In genomic region chr2:149365826-149366583, GRCh38 we compare ENCODE assay signal across 11 cellular contexts. TPM values are rescaled to one million over a fixed set of nuclear protein-coding genes. Genes with fewer than 3 reads are reported as not detected.
DNase-seq lines count a peak whose midpoint lies in the region; TF ChIP-seq lines count a peak whose summit lies in the region.
"Had no signal": no experiment of that assay in that cellular context is flagged by ENCODE, and none has a peak within 500 bp of the region (broad histone marks: within the 10 kb centered on the region; RNA-seq: fewer than 3 reads in every experiment).

No MANE protein-coding gene starts in this region.

- no peaks in the 10 kb centered on the region for H3K36me3 ChIP-seq in spleen
- H3K36me3 ChIP-seq: gastroesophageal sphincter, uterus had no signal

- H3K4me3 Mint-ChIP-seq in activated naive CD4-positive, alpha-beta T cell treated with anti-CD3 and anti-CD28 coated beads for 36 hours, result no peak overlapping the region

- H3K27me3 Mint-ChIP-seq in activated naive CD4-positive, alpha-beta T cell treated with anti-CD3 and anti-CD28 coated beads for 36 hours (ENCODE audit: low read depth), result peaks cover 11% of the 10 kb centered on the region

- H3K27ac Mint-ChIP-seq in activated naive CD4-positive, alpha-beta T cell treated with anti-CD3 and anti-CD28 coated beads for 36 hours, result no peak overlapping the region

- CTCF ChIA-PET in activated naive CD4-positive, alpha-beta T cell treated with anti-CD3 and anti-CD28 coated beads for 36 hours (lab: Charles Lee), result interaction anchor here (0.6 kb wide), 1 partner anchor 30 kb away, joined by 4 read pairs; no protein-coding TSS in a partner anchor

- no peak overlapping the region for H3K4me3 ChIP-seq in LNCaP clone FGC (ENCODE audit: low read depth, low read length)
- no peak overlapping the region for H3K4me3 ChIP-seq in spleen
- H3K4me3 ChIP-seq: gastroesophageal sphincter, uterus had no signal

- no peak for TF ChIP-seq POLR2A in spleen (IDR thresholded peaks at IDR 0.05)

- TF ChIP-seq CTCF in LNCaP clone FGC (IDR thresholded peaks at IDR 0.05; ENCODE audit: control insufficient read depth, extremely low read depth, insufficient read depth) (no peak), spleen (IDR thresholded peaks at IDR 0.05 in 8 of 11, conservative IDR thresholded peaks at IDR 0.05 in 3 of 11) (no peak)

- H3K4me1 Mint-ChIP-seq in activated naive CD4-positive, alpha-beta T cell treated with anti-CD3 and anti-CD28 coated beads for 36 hours (ENCODE audit: low read depth), result no peaks in the 10 kb centered on the region

- no peak overlapping the region for H3K27ac ChIP-seq in spleen
- H3K27ac ChIP-seq: gastroesophageal sphincter, uterus had no signal

- H3K9me3 Mint-ChIP-seq in activated naive CD4-positive, alpha-beta T cell treated with anti-CD3 and anti-CD28 coated beads for 36 hours, result no peaks in the 10 kb centered on the region

- no peaks in the 10 kb centered on the region for H3K27me3 ChIP-seq in spleen (replicated peaks in 1 of 7)
- H3K27me3 ChIP-seq: gastroesophageal sphincter, uterus had no signal

- DNase-seq in A172 (ENCODE audit: low spot score), result peak; percentile 50
- DNase-seq in LNCaP clone FGC (ENCODE audit: low read depth), result peak; percentile 90
- DNase-seq in RKO (ENCODE audit: low spot score), result peak; percentile 33
- DNase-seq in iris pigment epithelial cell (ENCODE audit: low read depth), result peak; percentile 31
- no peak for DNase-seq in NCI-H2227 (lab: John Stamatoyannopoulos, UW; ENCODE audit: unreplicated experiment)
- no peak for DNase-seq in NCI-H1694 (lab: John Stamatoyannopoulos, UW)
- no peak for DNase-seq in activated naive CD4-positive, alpha-beta T cell treated with anti-CD3 and anti-CD28 coated beads for 36 hours
- DNase-seq in spleen, result no peak
- DNase-seq: amniotic stem cell, uterus had no signal

- no peaks in the 10 kb centered on the region for H3K4me1 ChIP-seq in spleen
- H3K4me1 ChIP-seq: uterus had no signal

- intact Hi-C loops in activated naive CD4-positive, alpha-beta T cell treated with anti-CD3 and anti-CD28 coated beads for 36 hours (cut with micrococcal nuclease), result no loop called here
- intact Hi-C loops in spleen (cut with DNase I; ENCODE audit: low total_unique reads), result no loop called here

- no peaks in the 10 kb centered on the region for H3K9me3 ChIP-seq in spleen
- H3K9me3 ChIP-seq: gastroesophageal sphincter, uterus had no signal

- no peaks in the 10 kb centered on the region for H3K36me3 Mint-ChIP-seq in activated naive CD4-positive, alpha-beta T cell treated with anti-CD3 and anti-CD28 coated beads for 36 hours (ENCODE audit: low read depth)

- WGBS in spleen, 5 donors, result 57 to 78% (median 65%) methylated on average over 5 of the region's 5 CpGs

RNA-seq across cellular contexts. Expression of gene LYPD6, which starts 35.6 kb away (rescaled TPM):
- total RNA-seq in A172 (2014; rRNA removed; shearing (Covaris generic)), result 22.7 and 40.4 TPM in 2 replicates
- total RNA-seq in activated naive CD4-positive, alpha-beta T cell treated with anti-CD3 and anti-CD28 coated beads for 36 hours, result not detected
- 1 to 10 TPM in 4 of 7 donors, under 1 TPM in 3; 0.35 to 2.3 (median 1.0) TPM for total RNA-seq in spleen
- polyA plus RNA-seq in spleen, result under 1 TPM; 0.05 to 0.16 (median 0.09) TPM

Comparison
In these comparisons a context has a peak if more than half of its experiments do, and no peak if none do; other contexts are left out.
1. DNase-seq: peak in A172 (single experiment), LNCaP clone FGC (single experiment), RKO (single experiment) and iris pigment epithelial cell (single experiment); none in NCI-H2227 (single experiment), NCI-H1694 (single experiment), activated naive CD4-positive, alpha-beta T cell treated with anti-CD3 and anti-CD28 coated beads for 36 hours (single experiment) and spleen (single experiment).